Comparison of ENCODE assay signal across 8 cellular contexts in genomic region chrX:133415276-133416105, GRCh38. TPM values are rescaled to one million over a fixed set of nuclear protein-coding genes. Genes with fewer than 3 reads are reported as not detected.
DNase-seq lines count a peak whose midpoint lies in the region; ATAC-seq and TF ChIP-seq lines count a peak whose summit lies in the region.

GPC4 (minus strand) TSS chrX:133415489; CDS start chrX:133414965, 524 bp downstream.

- CTCF ChIA-PET in OCI-LY7 (lab: Charles Lee; ENCODE audit: unreplicated experiment), result no interaction called here

- H3K27ac ChIP-seq in HL-60 (replicated peaks) (no peak within 1 kb of the TSS), prostate gland (peak within 1 kb of the TSS; percentile 50 to 54), OCI-LY7 (ENCODE audit: low read depth, low read length, poor library complexity, severe bottlenecking) (no peak within 1 kb of the TSS)

- no peak for TF ChIP-seq CTCF in HL-60 (IDR thresholded peaks at IDR 0.05; ENCODE audit: insufficient read depth, low read length)
- TF ChIP-seq CTCF in prostate gland (IDR thresholded peaks at IDR 0.05), result no peak
- TF ChIP-seq CTCF in OCI-LY7 (conservative IDR thresholded peaks at IDR 0.05; ENCODE audit: low read length), result no peak

- TF ChIP-seq POLR2A in prostate gland (IDR thresholded peaks at IDR 0.05), result no peak

- H3K9me3 ChIP-seq in prostate gland, result no peaks in the 10 kb centered on the region
- no peaks in the 10 kb centered on the region for H3K9me3 ChIP-seq in OCI-LY7 (ENCODE audit: low read length)

- no peak within 1 kb of the TSS for H3K4me2 ChIP-seq in OCI-LY7 (ENCODE audit: low read length)

- H3K4me1 ChIP-seq in prostate gland (replicated peaks), result no peaks in the 10 kb centered on the region
- no peaks in the 10 kb centered on the region for H3K4me1 ChIP-seq in OCI-LY7 (ENCODE audit: insufficient read depth, low read length, poor library complexity, severe bottlenecking)

- H3K79me2 ChIP-seq in OCI-LY7 (ENCODE audit: insufficient read depth, low read depth, low read length), result no peaks in the 10 kb centered on the region

- H2AFZ ChIP-seq in OCI-LY7 (ENCODE audit: low read length), result no peak within 1 kb of the TSS

- H3K36me3 ChIP-seq in prostate gland (no peaks in the 10 kb centered on the region), OCI-LY7 (ENCODE audit: insufficient read depth, low read length) (no peaks in the 10 kb centered on the region)

- H4K20me1 ChIP-seq in OCI-LY7 (ENCODE audit: insufficient read depth, low read length), result no peaks in the 10 kb centered on the region

- peaks cover 13% of the 10 kb centered on the region for H3K27me3 ChIP-seq in HL-60 (ENCODE audit: insufficient read depth, poor library complexity, severe bottlenecking)
- H3K27me3 ChIP-seq in prostate gland (replicated peaks; ENCODE audit: insufficient read depth), result no peaks in the 10 kb centered on the region

- ATAC-seq in left cardiac atrium (peak; percentile 85 to 89), GM21528 (IDR thresholded peaks at IDR 0.05; ENCODE audit: low FRiP score, unreplicated experiment) (no peak), GM19328 (IDR thresholded peaks at IDR 0.05; ENCODE audit: unreplicated experiment) (no peak)

- DNase-seq in Caki2 (ENCODE audit: low read depth) (peak; percentile 60), HL-60 (ENCODE audit: low read depth in 1 of 2, low spot score in 1 of 2) (no peak), left cardiac atrium (peak; percentile 61), prostate gland (ENCODE audit: low spot score) (peak; percentile 56), OCI-LY7 (ENCODE audit: low spot score) (no peak)
- DNase-seq in activated T-cell treated with anti-CD3 and anti-CD28 coated beads, Interleukin-2, amount 50 U/mL, for 48 hours, result peak; percentile 18

- H3K4me3 ChIP-seq in HL-60 (replicated peaks; ENCODE audit: insufficient read depth, low read length), result 0 out of 2 replicates have a peak within 1 kb of the TSS, but pooled peaks have one; percentile 4
- peak within 1 kb of the TSS; percentile 40 to 45 for H3K4me3 ChIP-seq in prostate gland
- no peak within 1 kb of the TSS for H3K4me3 ChIP-seq in OCI-LY7 (ENCODE audit: low read depth, low read length, poor library complexity, severe bottlenecking)

- 0% methylated on average over 3 of the region's 90 CpGs for WGBS in prostate gland

- in situ Hi-C loops in Caki2 (cut with HindIII; ENCODE audit: low pct_unique_long_range_greater_than_20kb, low sequenced_read_pairs), result no loop called here

- BruUV-seq in OCI-LY7 (replicated peaks; lab: Mats Ljungman, UMichigan), result no TSS peak

- POLR2A ChIA-PET in OCI-LY7 (lab: Charles Lee), result no interaction called here

- no peaks in the 10 kb centered on the region for H3K9me2 ChIP-seq in OCI-LY7 (ENCODE audit: insufficient read depth, low read length)

- intact Hi-C loops in left cardiac atrium (cut with DNase I) (no loop called here), prostate gland (cut with DNase I) (loop anchor here (10.0 kb wide), 1 partner anchor 79 kb away; no protein-coding TSS in a partner anchor), OCI-LY7 (cut with micrococcal nuclease; ENCODE audit: unreplicated experiment) (no loop called here)

RNA-seq across cellular contexts. Expression of gene GPC4, which starts in this region (rescaled TPM):
- total RNA-seq in Caki2 (2014; rRNA removed; shearing (Covaris generic); ENCODE audit: low replicate concordance), result 1.0 and 1.5 TPM in 2 replicates
- total RNA-seq in left cardiac atrium (10 to 100 TPM in 1 of 2 donors, 1 to 10 TPM in 1; 6.4 to 15.0 TPM), prostate gland (10 to 100 TPM in 1 of 2 donors, 1 to 10 TPM in 1; 8.0 to 15.2 TPM), OCI-LY7 (2022) (not detected in 2 replicates)
- total RNA-seq in OCI-LY7 (2014; rRNA removed; shearing (Covaris generic)), result not detected in 2 replicates

Comparison
In these comparisons a context has a peak if more than half of its experiments do, and no peak if none do; other contexts are left out.
1. DNase-seq: peak in Caki2 (single experiment), activated T-cell treated with anti-CD3 and anti-CD28 coated beads, Interleukin-2, amount 50 U/mL, for 48 hours (2 of 2), left cardiac atrium (single experiment) and prostate gland (single experiment); none in HL-60 (0 of 2) and OCI-LY7 (single experiment).
2. H3K27ac ChIP-seq: peak in prostate gland (2 of 2); none in HL-60 (single experiment) and OCI-LY7 (single experiment).
3. ATAC-seq: peak in left cardiac atrium (2 of 2); none in GM21528 (single experiment) and GM19328 (single experiment).